In the genomic region with DNA sequence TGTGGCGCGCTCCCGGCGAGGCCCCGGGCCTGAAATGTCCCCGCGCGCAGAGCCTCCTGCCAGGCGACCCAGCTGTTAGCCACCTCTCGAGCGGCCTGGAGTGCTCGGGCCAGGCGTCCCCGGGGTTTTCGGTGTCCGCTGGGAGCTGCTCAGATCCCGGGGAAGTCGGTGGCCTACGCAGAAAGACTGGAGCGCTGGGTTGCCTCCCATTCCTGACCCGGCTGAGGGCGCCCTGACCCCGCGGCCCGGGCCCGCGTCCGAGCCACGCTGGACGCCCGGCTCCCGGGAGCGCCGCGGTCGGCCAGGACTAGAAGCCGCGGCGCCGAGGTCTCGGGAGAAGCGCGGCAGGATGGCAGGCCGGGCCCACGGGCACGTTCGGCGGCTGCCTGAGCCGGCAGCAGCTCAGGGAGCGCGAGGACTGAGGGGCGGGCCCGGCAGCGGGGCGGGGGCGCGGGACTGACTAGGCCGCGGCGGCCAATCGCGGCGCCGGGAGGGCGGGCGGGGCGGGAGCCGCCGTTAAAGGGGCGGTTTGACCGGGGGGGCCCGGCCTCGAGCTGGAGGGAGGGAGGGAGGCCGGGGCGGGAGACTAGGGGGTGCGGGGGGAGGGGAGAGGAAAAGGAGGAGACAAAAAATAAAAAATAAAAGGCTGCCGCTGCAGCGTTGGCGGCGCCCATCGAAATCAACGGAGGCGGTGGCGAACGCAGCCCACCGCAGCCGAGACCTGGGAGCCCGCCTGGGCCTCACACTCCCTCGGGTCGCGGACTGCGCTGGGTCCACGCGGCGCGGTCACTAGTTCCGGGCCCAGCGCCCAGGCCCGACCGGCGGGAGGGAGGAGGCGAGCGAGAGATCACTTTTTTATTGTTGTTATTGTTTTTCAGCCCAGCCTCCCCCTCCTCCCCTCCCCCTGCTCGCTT, we compare ENCODE assay signal across 8 cellular contexts. TPM values are rescaled to one million over a fixed set of nuclear protein-coding genes. Genes with fewer than 3 reads are reported as not detected.
DNase-seq lines count a peak whose midpoint lies in the region; ATAC-seq and TF ChIP-seq lines count a peak whose summit lies in the region.

No MANE protein-coding gene starts in this region.

- H3K27me3 ChIP-seq in Peyer's patch = peaks cover 3 to 93% of the 10 kb centered on the region in 2 donors

- no peaks in the 10 kb centered on the region for H3K36me3 ChIP-seq in Peyer's patch

- peak overlapping the region; percentile 22 to 62 (median 52) for H3K4me3 ChIP-seq in Peyer's patch

- no peak for TF ChIP-seq POLR2A in Peyer's patch (IDR thresholded peaks at IDR 0.05)

- peaks cover 0 to 7% of the 10 kb centered on the region in 2 donors for H3K9me3 Mint-ChIP-seq in activated naive CD4-positive, alpha-beta T cell treated with anti-CD3 and anti-CD28 coated beads, Interleukin-2, amount 50 U/mL, for 72 hours
- peaks cover 17% of the 10 kb centered on the region for H3K9me3 Mint-ChIP-seq in glutamatergic neuron (ENCODE audit: unreplicated experiment)

- H3K36me3 Mint-ChIP-seq in activated naive CD4-positive, alpha-beta T cell treated with anti-CD3 and anti-CD28 coated beads, Interleukin-2, amount 50 U/mL, for 72 hours = peaks cover 0 to 49% of the 10 kb centered on the region in 2 donors
- no peaks in the 10 kb centered on the region for H3K36me3 Mint-ChIP-seq in glutamatergic neuron (ENCODE audit: unreplicated experiment)

- peaks cover 0 to 32% (median 0%) of the 10 kb centered on the region in 4 donors for H3K9me3 ChIP-seq in Peyer's patch

- ATAC-seq in HG03520 (IDR thresholded peaks at IDR 0.05; ENCODE audit: unreplicated experiment) = peak; percentile 63
- peak; percentile 69 to 83 for ATAC-seq in activated naive CD4-positive, alpha-beta T cell treated with anti-CD3 and anti-CD28 coated beads, Interleukin-2, amount 50 U/mL, for 72 hours

- no peak for TF ChIP-seq CTCF in Peyer's patch (IDR thresholded peaks at IDR 0.05)
- no peak for TF ChIP-seq CTCF in glutamatergic neuron (IDR thresholded peaks at IDR 0.05; ENCODE audit: partially characterized antibody, unreplicated experiment)

- no peak overlapping the region for H3K27ac Mint-ChIP-seq in activated naive CD4-positive, alpha-beta T cell treated with anti-CD3 and anti-CD28 coated beads, Interleukin-2, amount 50 U/mL, for 72 hours
- H3K27ac Mint-ChIP-seq in glutamatergic neuron (ENCODE audit: unreplicated experiment) = no peak overlapping the region

- H3K27ac ChIP-seq in Peyer's patch = no peak overlapping the region

- H3K4me1 Mint-ChIP-seq in glutamatergic neuron (ENCODE audit: low read depth, unreplicated experiment) = peaks cover 13% of the 10 kb centered on the region

- H3K4me1 ChIP-seq in Peyer's patch = peaks cover 5 to 47% (median 19%) of the 10 kb centered on the region in 4 donors

- peak; percentile 91 for DNase-seq in NCI-H2227 (lab: John Stamatoyannopoulos, UW; ENCODE audit: unreplicated experiment)
- no peak for DNase-seq in NCI-H2227 treated with DMSO at 0.1 percent for 48 hours (lab: John Stamatoyannopoulos, UW)
- peak in 2 of 3 donors; percentile 70 to 75 for DNase-seq in Peyer's patch
- DNase-seq in activated naive CD4-positive, alpha-beta T cell treated with anti-CD3 and anti-CD28 coated beads, Interleukin-2, amount 50 U/mL, for 72 hours (ENCODE audit: low spot score in 2 of 2) = peak in 1 of 2 donors; percentile 71
- DNase-seq in glutamatergic neuron = peak; percentile 86
- DNase-seq in putamen (ENCODE audit: low spot score) = peak; percentile 65
- DNase-seq in cortex of kidney (lab: John Stamatoyannopoulos, UW) = no peak

- peak overlapping the region; percentile 71 for H3K4me3 Mint-ChIP-seq in glutamatergic neuron (ENCODE audit: unreplicated experiment)

- H3K27me3 Mint-ChIP-seq in glutamatergic neuron (ENCODE audit: unreplicated experiment) = peaks cover 39% of the 10 kb centered on the region

RNA-seq across cellular contexts. Expression of gene ZIC2, which starts 1.1 kb away (rescaled TPM):
- not detected for total RNA-seq in Peyer's patch
- under 1 TPM in 1 of 2 donors, not detected in 1; 0.10 TPM for total RNA-seq in activated naive CD4-positive, alpha-beta T cell treated with anti-CD3 and anti-CD28 coated beads, Interleukin-2, amount 50 U/mL, for 72 hours
- total RNA-seq in glutamatergic neuron (ENCODE audit: unreplicated experiment) = 21.9 TPM

RNA-seq across cellular contexts. Expression of gene ZIC5, which starts 8.9 kb away (rescaled TPM):
- total RNA-seq in Peyer's patch = not detected
- total RNA-seq in activated naive CD4-positive, alpha-beta T cell treated with anti-CD3 and anti-CD28 coated beads, Interleukin-2, amount 50 U/mL, for 72 hours = not detected
- total RNA-seq in glutamatergic neuron (ENCODE audit: unreplicated experiment) = 0.47 TPM

Comparison
In these comparisons a context has a peak if more than half of its experiments do, and no peak if none do; other contexts are left out.
1. DNase-seq: peak in NCI-H2227 (single experiment), Peyer's patch (2 of 3), glutamatergic neuron (single experiment) and putamen (single experiment); none in NCI-H2227 treated with DMSO at 0.1 percent for 48 hours (single experiment) and cortex of kidney (single experiment).
2. RNA of gene ZIC2, which starts 1.1 kb away (total RNA-seq): 21.9 TPM in glutamatergic neuron (single experiment); 0.10 TPM in activated naive CD4-positive, alpha-beta T cell treated with anti-CD3 and anti-CD28 coated beads, Interleukin-2, amount 50 U/mL, for 72 hours and not detected in Peyer's patch; every median in the first group is over 10 times any median in the second.